Comparison of ENCODE assay signal across 32 cellular contexts in the genomic region with DNA sequence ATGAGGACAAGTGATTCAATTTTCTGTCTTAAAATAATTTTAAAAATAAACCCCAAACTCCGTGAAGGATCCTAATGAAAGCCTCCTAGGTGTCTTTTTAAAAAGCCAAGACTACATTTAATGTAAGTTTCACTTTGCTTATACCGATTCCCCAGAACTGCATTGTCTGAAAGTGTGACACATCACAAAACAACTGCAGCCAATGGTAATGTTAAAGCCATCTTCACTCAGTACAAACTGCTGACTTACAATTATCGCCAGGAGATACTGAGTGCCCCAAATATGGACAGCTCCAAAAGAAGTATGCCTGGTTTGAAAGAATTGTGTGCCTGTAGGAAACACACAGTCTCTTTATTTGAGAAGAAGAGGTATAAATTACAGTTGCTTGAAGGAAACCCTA.
"Had no signal": no experiment of that assay in that cellular context is flagged by ENCODE, and none has a peak within 500 bp of the region (broad histone marks: within the 10 kb centered on the region; RNA-seq: fewer than 3 reads in every experiment).

No MANE protein-coding gene starts in this region.

- DNase-seq: activated effector memory CD4-positive, alpha-beta T cell treated with anti-CD3 and anti-CD28 coated beads, Interleukin-2, amount 50 U/mL, for 16 hours; activated effector memory CD4-positive, alpha-beta T cell treated with Interleukin-2 at 50 U/mL for 16 hours; activated gamma-delta T cell; activated gamma-delta T cell treated with Interleukin-2 at 50 U/mL for 16 hours; activated naive CD4-positive, alpha-beta T cell; activated naive CD4-positive, alpha-beta T cell treated with anti-CD3 and anti-CD28 coated beads for 36 hours; activated naive CD4-positive, alpha-beta T cell treated with anti-CD3 and anti-CD28 coated beads, Interleukin-2, amount 10 ng/mL, durations not matched to agents 7 days and 5 days; activated naive CD4-positive, alpha-beta T cell treated with anti-CD3 and anti-CD28 coated beads, Interleukin-2, amount 50 U/mL, for 16 hours; activated naive CD4-positive, alpha-beta T cell treated with Interleukin-2 at 50 U/mL for 16 hours; activated naive CD8-positive, alpha-beta T cell treated with anti-CD3 and anti-CD28 coated beads for 36 hours; activated naive CD8-positive, alpha-beta T cell treated with anti-CD3 and anti-CD28 coated beads, Interleukin-2, amount 10 ng/mL, durations not matched to agents 7 days and 5 days; activated naive CD8-positive, alpha-beta T cell treated with anti-CD3 and anti-CD28 coated beads, Interleukin-2, amount 50 U/mL, for 24 hours; activated T-cell treated with anti-CD3 and anti-CD28 coated beads, Interleukin-2, amount 50 U/mL, for 4 hours; activated T-cell treated with anti-CD3 and anti-CD28 coated beads, Interleukin-2, amount 50 U/mL, for 48 hours; activated T-cell treated with anti-CD3 and anti-CD28 coated beads, Interleukin-2, amount 50 U/mL, for 72 hours; adrenal gland; amniotic stem cell; amygdala; anterior cingulate cortex; aorta; body of pancreas; brain microvascular endothelial cell; caudate nucleus; central memory CD4-positive, alpha-beta T cell; cerebellar nuclear complex had no signal

- ATAC-seq: activated naive CD4-positive, alpha-beta T cell treated with anti-CD3 and anti-CD28 coated beads, Interleukin-2, amount 50 U/mL, for 72 hours; activated naive CD8-positive, alpha-beta T cell treated with anti-CD3 and anti-CD28 coated beads, Interleukin-2, amount 50 U/mL, for 24 hours; activated T-cell treated with anti-CD3 and anti-CD28 coated beads, Interleukin-2, amount 50 U/mL, for 4 hours; activated T-cell treated with anti-CD3 and anti-CD28 coated beads, Interleukin-2, amount 50 U/mL, for 72 hours; activated T-helper 17 cell treated with anti-CD3 and anti-CD28 coated beads, Interleukin-2, amount 50 U/mL, for 72 hours; body of pancreas had no signal

- H3K9me3 ChIP-seq: adrenal gland, ascending aorta, body of pancreas, breast epithelium had no signal

- H3K4me1 ChIP-seq: adrenal gland, ascending aorta, body of pancreas, breast epithelium had no signal

- H3K36me3 ChIP-seq: adrenal gland, ascending aorta, brain microvascular endothelial cell, breast epithelium, cardiac muscle cell had no signal

- H3K4me3 ChIP-seq: adrenal gland, ascending aorta, body of pancreas, breast epithelium, cardiac muscle cell had no signal

- FAIRE-seq: bronchial epithelial cell, colon had no signal

- H3K27me3 ChIP-seq: ascending aorta, body of pancreas, brain microvascular endothelial cell, breast epithelium, cardiac muscle cell had no signal

- H3K27ac ChIP-seq: adrenal gland, ascending aorta, body of pancreas, brain microvascular endothelial cell, breast epithelium, cardiac muscle cell had no signal
